20 cellular contexts compared by ENCODE assay signal in the genomic region with DNA sequence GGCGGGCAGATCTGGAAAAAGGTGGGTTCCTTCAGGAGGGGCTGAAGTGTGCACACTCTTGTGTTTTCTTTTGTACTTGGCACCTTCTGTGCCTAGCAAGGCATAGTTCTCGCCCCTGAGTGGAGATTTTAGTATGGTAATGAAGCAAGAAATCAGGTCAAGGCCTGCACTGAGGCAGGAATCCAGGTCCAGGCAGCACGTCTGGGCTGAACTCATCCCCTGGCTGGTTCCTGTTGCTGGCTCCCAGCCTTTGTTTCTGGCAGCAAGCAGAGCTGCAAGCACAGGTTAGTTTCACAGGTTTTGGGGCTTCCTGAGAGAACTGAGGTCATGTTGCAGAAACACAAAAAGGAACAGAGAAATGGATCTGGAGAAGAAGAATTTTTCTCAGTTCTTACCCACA. TPM values are rescaled to one million over a fixed set of nuclear protein-coding genes. Genes with fewer than 3 reads are reported as not detected.
DNase-seq lines count a peak whose midpoint lies in the region; FAIRE-seq and TF ChIP-seq lines count a peak whose summit lies in the region.
"Had no signal": no experiment of that assay in that cellular context is flagged by ENCODE, and none has a peak within 500 bp of the region (broad histone marks: within the 10 kb centered on the region; RNA-seq: fewer than 3 reads in every experiment).

No MANE protein-coding gene starts in this region.

- FAIRE-seq in GM12891 (lab: Jason Lieb, UNC) (no peak), bronchial epithelial cell (lab: Jason Lieb, UNC) (no peak)
- FAIRE-seq: A549, G401.6, GM12892 had no signal

- DNase-seq in GM12891 (ENCODE audit: insufficient read length, low spot score) (no peak), bronchial epithelial cell (ENCODE audit: low read depth) (peak; percentile 42), prostate gland (ENCODE audit: low spot score) (peak; percentile 57), NCI-H526 treated with DMSO at 0.1 percent for 48 hours (lab: John Stamatoyannopoulos, UW) (no peak), SW 1271 (lab: John Stamatoyannopoulos, UW) (no peak), NCI-H748 treated with DMSO at 0.1 percent for 48 hours (lab: John Stamatoyannopoulos, UW) (no peak)
- no peak for DNase-seq in activated naive CD4-positive, alpha-beta T cell treated with Interleukin-2 at 50 U/mL for 16 hours
- DNase-seq: CD8-positive, alpha-beta memory T cell; DMS79 treated with DMSO at 0.1 percent for 48 hours; NCI-H1417; NCI-H187 treated with DMSO at 0.1 percent for 48 hours; NCI-H69 had no signal

- H3K27me3 ChIP-seq in bronchial epithelial cell (ENCODE audit: control insufficient read depth, insufficient read depth, low read length) (no peaks in the 10 kb centered on the region), esophagus (ENCODE audit: control insufficient read depth in 1 of 2, insufficient read depth in 2 of 2, low read length in 2 of 2) (no peaks in the 10 kb centered on the region), prostate gland (replicated peaks; ENCODE audit: insufficient read depth) (no peaks in the 10 kb centered on the region)
- H3K27me3 ChIP-seq: BLaER1 treated with 17β-estradiol and CSF1 and Interleukin-3, amounts not matched to agents 10 nM and 100 nM had no signal

- no peaks in the 10 kb centered on the region for H3K4me1 ChIP-seq in esophagus (ENCODE audit: control insufficient read depth in 2 of 2, insufficient read depth in 2 of 2, low read length in 1 of 2)
- H3K4me1 ChIP-seq in prostate gland (replicated peaks), result no peaks in the 10 kb centered on the region
- H3K4me1 ChIP-seq: A549 had no signal

- H3K27ac ChIP-seq in esophagus (ENCODE audit: low read depth in 2 of 2, low read length in 1 of 2), result peak overlapping the region; percentile 36 to 55
- H3K27ac ChIP-seq in prostate gland, result no peak overlapping the region
- H3K27ac ChIP-seq: A549; BLaER1 treated with 17β-estradiol and CSF1 and Interleukin-3, amounts not matched to agents 10 nM and 100 nM; HL-60 had no signal

- WGBS in esophagus, 2 donors, result 35 to 45% methylated on average over 3 of the region's 3 CpGs
- WGBS in prostate gland, result 38% methylated on average over 3 of the region's 3 CpGs

- TF ChIP-seq POLR2A in GM12891 (IDR thresholded peaks at IDR 0.05; ENCODE audit: low read depth, low read length), result no peak
- no peak for TF ChIP-seq POLR2A in prostate gland (IDR thresholded peaks at IDR 0.05)

- TF ChIP-seq CTCF in bronchial epithelial cell (IDR thresholded peaks at IDR 0.05; ENCODE audit: insufficient read depth, low read length, severe bottlenecking) (no peak), prostate gland (IDR thresholded peaks at IDR 0.05) (no peak)

- H3K9me3 ChIP-seq in esophagus (ENCODE audit: control insufficient read depth in 2 of 2, insufficient read depth in 1 of 2, low read depth in 1 of 2, low read length in 1 of 2) (no peaks in the 10 kb centered on the region), prostate gland (no peaks in the 10 kb centered on the region)
- H3K9me3 ChIP-seq: A549; BLaER1 treated with 17β-estradiol and CSF1 and Interleukin-3, amounts not matched to agents 10 nM and 100 nM had no signal

- intact Hi-C loops in prostate gland (cut with DNase I), result no loop called here

- H3K4me3 ChIP-seq in bronchial epithelial cell (ENCODE audit: low read depth, low read length) (no peak overlapping the region), esophagus (ENCODE audit: low read depth in 1 of 2, low read length in 2 of 2) (no peak overlapping the region), prostate gland (no peak overlapping the region)
- H3K4me3 ChIP-seq: A549; BLaER1 treated with 17β-estradiol and CSF1 and Interleukin-3, amounts not matched to agents 10 nM and 100 nM had no signal

- H3K36me3 ChIP-seq in bronchial epithelial cell (ENCODE audit: control insufficient read depth, insufficient read depth, low read length), result no peaks in the 10 kb centered on the region
- H3K36me3 ChIP-seq in esophagus (ENCODE audit: control insufficient read depth in 2 of 2, insufficient read depth in 2 of 2, low read length in 1 of 2), result no peaks in the 10 kb centered on the region
- H3K36me3 ChIP-seq in prostate gland, result no peaks in the 10 kb centered on the region
- H3K36me3 ChIP-seq: BLaER1 treated with 17β-estradiol and CSF1 and Interleukin-3, amounts not matched to agents 10 nM and 100 nM had no signal

TF ChIP-seq in GM12891, 5 proteins besides CTCF, POLR2A, EP300 and RAD21:
- TF ChIP-seq POU2F2 (IDR thresholded peaks at IDR 0.05; ENCODE audit: low read depth, low read length) (no peak), SPI1 (IDR thresholded peaks at IDR 0.05; ENCODE audit: low read depth, low read length) (peak; percentile 40; the same call in 1 of the 2 replicates)

RNA-seq across cellular contexts. Expression of a gene that starts 21.2 kb away (rescaled TPM):
- polyA plus RNA-seq in GM12891 (2012; ENCODE audit: low read depth, missing spikeins), result not detected
- total RNA-seq in bronchial epithelial cell, result not detected in 2 replicates
- polyA plus RNA-seq in esophagus, result under 1 TPM; 0.12 to 0.18 TPM
- total RNA-seq in prostate gland, result not detected
- total RNA-seq: H4, LHCN-M2 had no signal
- polyA plus RNA-seq: A549 had no signal

RNA-seq across cellular contexts. Expression of a gene that starts 38.6 kb away (rescaled TPM):
- not detected for polyA plus RNA-seq in GM12891 (2012; ENCODE audit: low read depth, missing spikeins)
- total RNA-seq in bronchial epithelial cell (not detected in 2 replicates), prostate gland (1 to 10 TPM in 1 of 2 donors, under 1 TPM in 1; 0.77 to 8.2 TPM)
- under 1 TPM; 0.26 to 0.28 TPM for polyA plus RNA-seq in esophagus
- total RNA-seq: H4, LHCN-M2 had no signal
- polyA plus RNA-seq: A549 had no signal

RNA-seq across cellular contexts. Expression of a gene that starts 55.0 kb away (rescaled TPM):
- 1.7 TPM for polyA plus RNA-seq in GM12891 (2012; ENCODE audit: low read depth, missing spikeins)
- total RNA-seq in bronchial epithelial cell (7.3 and 7.6 TPM in 2 replicates), prostate gland (10 to 100 TPM; 18.7 to 21.4 TPM)
- 1 to 10 TPM; 3.3 TPM for polyA plus RNA-seq in esophagus

Comparison
In these comparisons a context has a peak if more than half of its experiments do, and no peak if none do; other contexts are left out.
1. DNase-seq: peak in bronchial epithelial cell (single experiment) and prostate gland (single experiment); none in GM12891 (single experiment), NCI-H526 treated with DMSO at 0.1 percent for 48 hours (single experiment), SW 1271 (0 of 2), activated naive CD4-positive, alpha-beta T cell treated with Interleukin-2 at 50 U/mL for 16 hours (single experiment) and NCI-H748 treated with DMSO at 0.1 percent for 48 hours (single experiment).
2. H3K27ac ChIP-seq: peak in esophagus (2 of 2); none in prostate gland (0 of 2).